Comparison of ENCODE assay signal across 18 cellular contexts in the genomic region with DNA sequence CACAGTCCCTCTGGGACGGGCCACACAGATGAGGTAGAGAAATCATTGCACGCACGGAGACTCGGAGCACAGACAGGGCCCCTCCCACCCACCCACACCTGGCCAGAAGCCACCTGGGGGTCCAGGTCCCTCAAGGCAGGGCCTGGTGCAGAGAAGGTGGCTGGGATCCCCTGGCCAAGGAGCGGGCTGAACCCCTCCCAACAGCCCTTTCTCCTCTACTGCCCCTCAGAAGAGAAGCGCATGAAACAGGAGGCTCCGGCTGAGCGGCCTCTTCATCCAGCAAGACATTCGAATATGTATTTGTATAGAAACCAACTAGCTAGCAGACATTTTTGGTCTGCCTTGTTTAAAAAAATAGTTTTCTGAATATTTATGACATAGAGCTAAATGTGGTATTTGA. TPM values are rescaled to one million over a fixed set of nuclear protein-coding genes. Genes with fewer than 3 reads are reported as not detected.
DNase-seq lines count a peak whose midpoint lies in the region; ATAC-seq and TF ChIP-seq lines count a peak whose summit lies in the region.
"Had no signal": no experiment of that assay in that cellular context is flagged by ENCODE, and none has a peak within 500 bp of the region (broad histone marks: within the 10 kb centered on the region; RNA-seq: fewer than 3 reads in every experiment).

No MANE protein-coding gene starts in this region.

- no peaks in the 10 kb centered on the region for H3K36me3 ChIP-seq in neural progenitor cell

- POLR2A ChIA-PET in RWPE1 (lab: Yijun Ruan, JAX; ENCODE audit: low non-redundant PET), result no interaction called here

- H3K9me3 Mint-ChIP-seq in glutamatergic neuron (ENCODE audit: unreplicated experiment) (peaks cover 19% of the 10 kb centered on the region), neural progenitor cell (no peaks in the 10 kb centered on the region)

- DNase-seq in left cardiac atrium, result peak; percentile 3
- DNase-seq in left ventricle myocardium superior, result no peak
- DNase-seq in T-helper 17 cell, result no peak
- DNase-seq in glutamatergic neuron, result peak; percentile 21
- no peak for DNase-seq in neural progenitor cell (ENCODE audit: low spot score)
- no peak for DNase-seq in RWPE1 (ENCODE audit: low spot score)
- DNase-seq in inferior parietal cortex (ENCODE audit: extremely low spot score), result no peak
- DNase-seq: C1 segment of cervical spinal cord, Calu3, COR-L47, DMS53, DMS79 treated with DMSO at 0.1 percent for 48 hours, GF-D8, GOT3, HCEC 1CT had no signal

- no peak overlapping the region for H3K27ac ChIP-seq in neural progenitor cell
- H3K27ac ChIP-seq in RWPE1, result no peak overlapping the region

- no peak for TF ChIP-seq CTCF in glutamatergic neuron (IDR thresholded peaks at IDR 0.05; ENCODE audit: partially characterized antibody, unreplicated experiment)
- no peak for TF ChIP-seq CTCF in neural progenitor cell (IDR thresholded peaks at IDR 0.05)
- TF ChIP-seq CTCF in RWPE1 (conservative IDR thresholded peaks at IDR 0.05; ENCODE audit: low read depth), result no peak

- ATAC-seq in left cardiac atrium (no peak), left ventricle myocardium superior (no peak), T-helper 17 cell (no peak), HG03025 (IDR thresholded peaks at IDR 0.05; ENCODE audit: low FRiP score, unreplicated experiment) (no peak)

- peaks cover 70% of the 10 kb centered on the region for H3K4me1 ChIP-seq in neural progenitor cell

- no peak overlapping the region for H3K9ac ChIP-seq in neural progenitor cell

- H3K4me3 Mint-ChIP-seq in T-helper 17 cell (no peak overlapping the region), glutamatergic neuron (ENCODE audit: unreplicated experiment) (peak overlapping the region; percentile 71), neural progenitor cell (no peak overlapping the region)
- H3K4me3 Mint-ChIP-seq: CD4-positive, alpha-beta memory T cell had no signal

- no peak overlapping the region for H3K4me2 ChIP-seq in neural progenitor cell

- H3K36me3 Mint-ChIP-seq in T-helper 17 cell (ENCODE audit: low read depth), result no peaks in the 10 kb centered on the region
- H3K36me3 Mint-ChIP-seq in glutamatergic neuron (ENCODE audit: unreplicated experiment), result peaks cover 4% of the 10 kb centered on the region
- H3K36me3 Mint-ChIP-seq in neural progenitor cell, result peaks cover 2% of the 10 kb centered on the region
- H3K36me3 Mint-ChIP-seq: CD4-positive, alpha-beta memory T cell had no signal

- H3K27me3 Mint-ChIP-seq in T-helper 17 cell (peaks cover 8% of the 10 kb centered on the region), glutamatergic neuron (ENCODE audit: unreplicated experiment) (peaks cover 15% of the 10 kb centered on the region), neural progenitor cell (ENCODE audit: insufficient read depth, low read depth) (peaks cover 13% of the 10 kb centered on the region)

- H2AFZ ChIP-seq in neural progenitor cell (replicated peaks), result no peak overlapping the region

- no peaks in the 10 kb centered on the region for H3K79me2 ChIP-seq in neural progenitor cell (ENCODE audit: low read depth)

- no peaks in the 10 kb centered on the region for H3K27me3 ChIP-seq in neural progenitor cell

- H3F3A ChIP-seq in neural progenitor cell (ENCODE audit: low read depth), result peaks cover 21% of the 10 kb centered on the region

- H3K4me1 Mint-ChIP-seq in T-helper 17 cell (peaks cover 6% of the 10 kb centered on the region), glutamatergic neuron (ENCODE audit: low read depth, unreplicated experiment) (peaks cover 24% of the 10 kb centered on the region), neural progenitor cell (peaks cover 48% of the 10 kb centered on the region)

- CTCF ChIA-PET in RWPE1 (lab: Yijun Ruan, JAX), result no interaction called here

- peak overlapping the region; percentile 11 for H3K27ac Mint-ChIP-seq in T-helper 17 cell
- H3K27ac Mint-ChIP-seq in glutamatergic neuron (ENCODE audit: unreplicated experiment), result peak overlapping the region; percentile 99
- H3K27ac Mint-ChIP-seq in neural progenitor cell, result peak overlapping the region; percentile 69
- H3K27ac Mint-ChIP-seq: CD4-positive, alpha-beta memory T cell had no signal

- peaks cover 11% of the 10 kb centered on the region for H4K20me1 ChIP-seq in neural progenitor cell (ENCODE audit: low read depth)

- no peaks in the 10 kb centered on the region for H3K9me3 ChIP-seq in T-helper 17 cell (ENCODE audit: control insufficient read depth, low read length, poor library complexity, severe bottlenecking)
- H3K9me3 ChIP-seq in neural progenitor cell (ENCODE audit: low read depth), result no peaks in the 10 kb centered on the region

- no peak overlapping the region for H3K4me3 ChIP-seq in neural progenitor cell

- intact Hi-C loops in left cardiac atrium (cut with DNase I), result no loop called here
- intact Hi-C loops in left ventricle myocardium superior (cut with micrococcal nuclease), result no loop called here

RNA-seq across cellular contexts. Expression of a gene that starts 29.0 kb away (rescaled TPM):
- total RNA-seq in left cardiac atrium (1 to 10 TPM in 1 of 2 donors, under 1 TPM in 1; 0.80 to 1.1 TPM), left ventricle myocardium superior (2.5 TPM), T-helper 17 cell (under 1 TPM; 0.10 to 0.18 TPM), glutamatergic neuron (ENCODE audit: unreplicated experiment) (13.8 TPM), neural progenitor cell (ENCODE audit: low replicate concordance) (1.4 and 2.7 TPM in 2 replicates)
- total RNA-seq: A673 had no signal

Comparison
In these comparisons a context has a peak if more than half of its experiments do, and no peak if none do; other contexts are left out.
1. DNase-seq: peak in left cardiac atrium (single experiment) and glutamatergic neuron (single experiment); none in left ventricle myocardium superior (single experiment), T-helper 17 cell (0 of 3), neural progenitor cell (single experiment), RWPE1 (single experiment) and inferior parietal cortex (single experiment).
2. H3K27ac Mint-ChIP-seq: peak in every context shown above with its lines; median percentile 99 in glutamatergic neuron; 69 in neural progenitor cell; 11 in T-helper 17 cell.